ENCODE assay signal across 16 cellular contexts in the genomic region with DNA sequence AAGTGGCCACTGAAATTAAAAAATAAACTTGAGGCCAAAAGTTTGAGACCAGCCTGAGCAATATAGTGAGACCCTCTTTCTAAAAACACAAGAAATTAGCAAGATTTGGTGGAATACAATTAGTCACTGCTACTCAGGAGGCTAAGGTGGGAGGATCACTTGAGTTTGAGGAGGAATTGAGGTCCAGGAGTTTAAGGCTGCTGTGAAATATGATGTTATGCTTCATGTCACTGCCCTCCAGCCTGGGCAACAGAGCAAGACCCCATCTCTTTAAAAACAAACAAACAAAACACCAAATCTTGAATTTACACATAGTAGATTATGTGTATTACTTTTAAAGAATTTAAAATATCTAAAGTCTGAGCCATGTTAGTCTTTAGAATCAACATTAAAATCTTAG. TPM values are rescaled to one million over a fixed set of nuclear protein-coding genes. Genes with fewer than 3 reads are reported as not detected.
DNase-seq lines count a peak whose midpoint lies in the region; ATAC-seq, FAIRE-seq and TF ChIP-seq lines count a peak whose summit lies in the region.
"Had no signal": no experiment of that assay in that cellular context is flagged by ENCODE, and none has a peak within 500 bp of the region (broad histone marks: within the 10 kb centered on the region; RNA-seq: fewer than 3 reads in every experiment).

No MANE protein-coding gene starts in this region.

- no peak for TF ChIP-seq EP300 in HepG2 (IDR thresholded peaks at IDR 0.05; ENCODE audit: low read depth in 2 of 2, low read length in 2 of 2)
- no peak for TF ChIP-seq EP300 in HepG2 (CRISPR knock-in tag; IDR thresholded peaks at IDR 0.05; ENCODE audit: borderline replicate concordance)

- H3K9me3 ChIP-seq in HepG2 (ENCODE audit: low read length) (no peaks in the 10 kb centered on the region), right lobe of liver (no peaks in the 10 kb centered on the region), hepatocyte (ENCODE audit: low read depth) (no peaks in the 10 kb centered on the region)
- H3K9me3 ChIP-seq: BLaER1 treated with 17β-estradiol and CSF1 and Interleukin-3, amounts not matched to agents 10 nM and 100 nM had no signal

- ATAC-seq in HepG2 (no peak), right lobe of liver (no peak), omental fat pad (ENCODE audit: low FRiP score) (no peak)
- ATAC-seq: CD8-positive, alpha-beta T cell; GM12878; GM23338 had no signal

- no peak for TF ChIP-seq RAD21 in HepG2 (CRISPR knock-in tag; IDR thresholded peaks at IDR 0.05)

- H3K9ac ChIP-seq in HepG2 (ENCODE audit: insufficient read depth, low read depth, low read length) = no peak overlapping the region
- H3K9ac ChIP-seq: BLaER1 treated with 17β-estradiol and CSF1 and Interleukin-3, amounts not matched to agents 10 nM and 100 nM had no signal

- POLR2A ChIA-PET in HepG2 (lab: Yijun Ruan, JAX) = interaction anchor here (1.7 kb wide), 1 partner anchor 176 kb away, joined by 5 read pairs; no protein-coding TSS in a partner anchor

- in situ Hi-C loops in HepG2 (cut with HindIII; ENCODE audit: extremely low pct_ligation_motif_present, low pct_unique_long_range_greater_than_20kb) = no loop called here

- CTCF ChIA-PET in HepG2 (lab: Yijun Ruan, JAX; ENCODE audit: low intra/inter-chr PET ratio, low total read pairs) = no interaction called here

- TF ChIP-seq CTCF in HepG2 (CRISPR knock-in tag; IDR thresholded peaks at IDR 0.05) (no peak), right lobe of liver (IDR thresholded peaks at IDR 0.05) (no peak), VCaP (conservative IDR thresholded peaks at IDR 0.05) (no peak), hepatocyte (IDR thresholded peaks at IDR 0.05; ENCODE audit: poor library complexity) (no peak), omental fat pad (IDR thresholded peaks at IDR 0.05) (no peak)

- no peaks in the 10 kb centered on the region for H3K79me2 ChIP-seq in HepG2 (ENCODE audit: insufficient read depth, low read length)
- H3K79me2 ChIP-seq in hepatocyte = no peaks in the 10 kb centered on the region

- H3K36me3 ChIP-seq in HepG2 (replicated peaks in 1 of 2; ENCODE audit: control insufficient read depth in 1 of 2, insufficient read depth in 2 of 2, low read length in 2 of 2) (no peaks in the 10 kb centered on the region), right lobe of liver (no peaks in the 10 kb centered on the region), hepatocyte (replicated peaks; ENCODE audit: insufficient read depth, low read depth) (no peaks in the 10 kb centered on the region)
- H3K36me3 ChIP-seq: BLaER1 treated with 17β-estradiol and CSF1 and Interleukin-3, amounts not matched to agents 10 nM and 100 nM had no signal

- H3K4me2 ChIP-seq in HepG2 (ENCODE audit: low read depth, low read length) = no peak overlapping the region
- H3K4me2 ChIP-seq in hepatocyte = no peak overlapping the region
- H3K4me2 ChIP-seq: BLaER1 treated with 17β-estradiol and CSF1 and Interleukin-3, amounts not matched to agents 10 nM and 100 nM; GM23338 had no signal

- BruUV-seq in HepG2 (replicated peaks; lab: Mats Ljungman, UMichigan) = no TSS peak

- no peak for TF ChIP-seq POLR2A in HepG2 (IDR thresholded peaks at IDR 0.05; ENCODE audit: insufficient read depth in 1 of 2, low read depth in 2 of 2, low read length in 2 of 2)
- TF ChIP-seq POLR2A in right lobe of liver (IDR thresholded peaks at IDR 0.05) = no peak

- H3K4me1 ChIP-seq in HepG2 (ENCODE audit: insufficient read depth, low read length) = peaks cover 26% of the 10 kb centered on the region
- H3K4me1 ChIP-seq in right lobe of liver = peaks cover 0 to 5% (median 0%) of the 10 kb centered on the region in 4 donors
- H3K4me1 ChIP-seq in hepatocyte (ENCODE audit: insufficient read depth) = no peaks in the 10 kb centered on the region

- intact Hi-C loops in HepG2 (cut with micrococcal nuclease; ENCODE audit: unreplicated experiment) = no loop called here
- intact Hi-C loops in right lobe of liver (cut with DNase I) = no loop called here

- H4K20me1 ChIP-seq in HepG2 (ENCODE audit: insufficient read depth, low read length) = no peaks in the 10 kb centered on the region
- H4K20me1 ChIP-seq in hepatocyte (ENCODE audit: insufficient read depth, poor library complexity, severe bottlenecking) = no peaks in the 10 kb centered on the region
- H4K20me1 ChIP-seq: BLaER1 treated with 17β-estradiol and CSF1 and Interleukin-3, amounts not matched to agents 10 nM and 100 nM had no signal

- FAIRE-seq in HepG2 (lab: Jason Lieb, UNC) = no peak
- FAIRE-seq: GM12878 had no signal

- H2AFZ ChIP-seq in HepG2 (ENCODE audit: low read length) = no peak overlapping the region
- H2AFZ ChIP-seq in hepatocyte = no peak overlapping the region
- H2AFZ ChIP-seq: GM23338 had no signal

- H3K27me3 ChIP-seq in HepG2 (ENCODE audit: control insufficient read depth in 1 of 2, insufficient read depth in 2 of 2, low read length in 2 of 2) = no peaks in the 10 kb centered on the region
- no peaks in the 10 kb centered on the region for H3K27me3 ChIP-seq in right lobe of liver
- no peaks in the 10 kb centered on the region for H3K27me3 ChIP-seq in hepatocyte
- H3K27me3 ChIP-seq: BLaER1 treated with 17β-estradiol and CSF1 and Interleukin-3, amounts not matched to agents 10 nM and 100 nM had no signal

- no peak overlapping the region for H3K4me3 ChIP-seq in HepG2 (replicated peaks in 1 of 3; ENCODE audit: insufficient read depth in 1 of 3, low read depth in 2 of 3, low read length in 3 of 3)
- no peak overlapping the region for H3K4me3 ChIP-seq in right lobe of liver
- H3K4me3 ChIP-seq in hepatocyte = no peak overlapping the region
- H3K4me3 ChIP-seq: BLaER1 treated with 17β-estradiol and CSF1 and Interleukin-3, amounts not matched to agents 10 nM and 100 nM; GM12878; GM23338 had no signal

- no peaks in the 10 kb centered on the region for H3K9me2 ChIP-seq in hepatocyte (replicated peaks; ENCODE audit: insufficient read depth)

- no peak overlapping the region for H3K27ac ChIP-seq in HepG2 (ENCODE audit: extremely low read length, insufficient read depth, low read length)
- no peak overlapping the region for H3K27ac ChIP-seq in right lobe of liver
- H3K27ac ChIP-seq in VCaP = 0 out of 2 replicates have a peak overlapping the region, but pooled peaks have one; percentile 43
- H3K27ac ChIP-seq in hepatocyte = peak overlapping the region; percentile 9
- H3K27ac ChIP-seq: BLaER1 treated with 17β-estradiol and CSF1 and Interleukin-3, amounts not matched to agents 10 nM and 100 nM had no signal

- DNase-seq in HepG2 (ENCODE audit: low spot score) (no peak), right lobe of liver (no peak), hepatocyte (ENCODE audit: low spot score) (no peak), omental fat pad (ENCODE audit: low spot score) (no peak), iPS-NIHi11 (ENCODE audit: low spot score) (no peak)
- no peak for DNase-seq in stimulated activated CD4-positive, alpha-beta T cell treated with anti-CD3 and anti-CD28 coated beads, Interleukin-2, amount 100 ng/mL, for 48 hours
- DNase-seq: 8988T; CD8-positive, alpha-beta T cell; DMS 273 treated with DMSO at 0.1 percent for 48 hours; DMS53; DND-41; H7 had no signal

TF ChIP-seq in HepG2, 621 proteins besides CTCF, POLR2A, EP300 and RAD21:
- TF ChIP-seq RFX3 (CRISPR knock-in tag; IDR thresholded peaks at IDR 0.05) (no peak), ELF3 (CRISPR knock-in tag; IDR thresholded peaks at IDR 0.05) (no peak), KAT7 (CRISPR knock-in tag; IDR thresholded peaks at IDR 0.05; ENCODE audit: borderline replicate concordance) (no peak), GFI1 (CRISPR knock-in tag; IDR thresholded peaks at IDR 0.05; ENCODE audit: borderline replicate concordance) (no peak), ZBTB8A (CRISPR knock-in tag; IDR thresholded peaks at IDR 0.05; ENCODE audit: borderline replicate concordance, low read depth) (no peak), ZNF138 (CRISPR knock-in tag; IDR thresholded peaks at IDR 0.05; ENCODE audit: low read depth) (no peak), ZNF121 (CRISPR knock-in tag; IDR thresholded peaks at IDR 0.05) (0 out of 2 replicates have a peak, but pooled peaks have one; percentile 14), ZFP36L1 (CRISPR knock-in tag; IDR thresholded peaks at IDR 0.05) (no peak)

RNA-seq across cellular contexts. Expression of gene FNBP1L, which starts 6.3 kb away (rescaled TPM):
- total RNA-seq in HepG2 (2016; rRNA removed; fragmentation: Illumina TruSeq; extraction: Trizol) (27.1 and 41.3 TPM in 2 replicates), right lobe of liver (10 to 100 TPM in 4 of 6 experiments, 1 to 10 TPM in 2; 9.0 to 15.6 (median 12.1) TPM), hepatocyte (97.1 and 98.8 TPM in 2 replicates), omental fat pad (10 to 100 TPM; 16.7 to 47.1 (median 27.7) TPM)
- total RNA-seq in HepG2 (2016; cell fraction: cytosol; rRNA removed; fragmentation: Illumina TruSeq; extraction: Trizol; ENCODE audit: low read depth) = 2.3 and 3.3 TPM in 2 replicates
- 27.1 and 40.1 TPM in 2 replicates for total RNA-seq in HepG2 (2016; cell fraction: insoluble cytoplasmic fraction; rRNA removed; fragmentation: Illumina TruSeq; extraction: Trizol)
- 10.8 and 11.9 TPM in 2 replicates for total RNA-seq in HepG2 (2016; cell fraction: membrane; rRNA removed; fragmentation: Illumina TruSeq; extraction: Trizol)
- 28.0 and 31.5 TPM in 2 replicates for total RNA-seq in HepG2 (2016; cell fraction: nucleus; rRNA removed; fragmentation: Illumina TruSeq; extraction: Trizol)
- polyA plus RNA-seq in HepG2 (2011; rRNA removed) (21.6 and 24.1 TPM in 2 replicates), hepatocyte (37.3 and 46.8 TPM in 2 replicates)
- 10.5 and 18.1 TPM in 2 replicates for polyA plus RNA-seq in HepG2 (2011; cell fraction: cytosol; rRNA removed)
- 12.7 and 16.6 TPM in 2 replicates for polyA plus RNA-seq in HepG2 (2011; cell fraction: nucleus; rRNA removed)
- polyA plus RNA-seq in HepG2 (2012) = 28.0 and 34.5 TPM in 2 replicates
- 1.2 and 1.5 TPM in 2 replicates for polyA plus RNA-seq in HepG2 (2016; cell fraction: cytosol; fragmentation: Illumina TruSeq; extraction: Trizol; ENCODE audit: low read depth)
- polyA plus RNA-seq in HepG2 (2016; cell fraction: insoluble cytoplasmic fraction; fragmentation: Illumina TruSeq; extraction: Trizol; ENCODE audit: low read depth) = 31.4 and 32.8 TPM in 2 replicates
- polyA plus RNA-seq in HepG2 (2016; cell fraction: membrane; fragmentation: Illumina TruSeq; extraction: Trizol; ENCODE audit: low read depth) = 5.1 and 5.4 TPM in 2 replicates
- 22.9 and 23.6 TPM in 2 replicates for polyA plus RNA-seq in HepG2 (2016; cell fraction: nucleus; fragmentation: Illumina TruSeq; extraction: Trizol; ENCODE audit: insufficient read depth, low read depth)
- 8.9 and 25.8 TPM in 2 replicates for polyA minus RNA-seq in HepG2 (2011; rRNA and poly(A)+ RNA removed; ENCODE audit: low replicate concordance)
- 21.8 and 28.5 TPM in 2 replicates for polyA minus RNA-seq in HepG2 (2011; cell fraction: cytosol; rRNA and poly(A)+ RNA removed)
- polyA minus RNA-seq in HepG2 (2011; cell fraction: nucleus; rRNA and poly(A)+ RNA removed) = 101 and 102 TPM in 2 replicates

Comparison
In these comparisons a context has a peak if more than half of its experiments do, and no peak if none do; other contexts are left out.
1. H3K27ac ChIP-seq: peak in VCaP (single experiment) and hepatocyte (single experiment); none in HepG2 (single experiment) and right lobe of liver (0 of 3).